1 cellular context compared by ENCODE assay signal in genomic region chr4:2964859-2965258, GRCh38.
TF ChIP-seq lines count a peak whose summit lies in the region.

No MANE protein-coding gene starts in this region.

TF ChIP-seq in IMR-90, 13 proteins besides CTCF, POLR2A, EP300 and RAD21:
- TF ChIP-seq MAFK (IDR thresholded peaks at IDR 0.05; ENCODE audit: low read depth, low read length) = peak; percentile 57; the same call in 1 of the 2 replicates
